In the genomic region with DNA sequence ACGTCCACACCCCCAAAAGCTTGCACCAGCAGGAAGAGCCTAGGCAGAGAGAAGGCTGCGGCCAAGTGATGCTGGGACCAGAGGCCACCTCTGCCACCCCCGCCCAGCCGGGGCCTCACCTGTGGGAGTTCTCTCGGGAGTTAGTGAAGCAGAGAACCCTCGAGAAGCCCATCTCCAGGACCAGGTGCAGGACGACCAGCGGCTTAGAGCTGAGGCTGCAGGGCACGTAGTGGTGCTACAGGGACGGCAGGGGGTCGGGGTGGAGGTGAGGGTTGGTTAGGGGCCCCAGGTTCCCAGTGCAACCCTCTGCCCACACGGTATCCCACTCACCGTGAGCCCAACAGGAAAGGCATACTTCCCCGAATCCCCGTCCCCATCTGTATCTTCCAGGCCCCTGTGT, we compare ENCODE assay signal across 1 cellular context.
TF ChIP-seq lines count a peak whose summit lies in the region.

No MANE protein-coding gene starts in this region.

TF ChIP-seq in IMR-90, 13 proteins besides CTCF, POLR2A, EP300 and RAD21 (continued from another document):
- TF ChIP-seq BHLHE40 (IDR thresholded peaks at IDR 0.05; ENCODE audit: low read depth, low read length): no peak
- TF ChIP-seq RCOR1 (IDR thresholded peaks at IDR 0.05; ENCODE audit: insufficient replicate concordance, low read length): no peak
- TF ChIP-seq CEBPB (IDR thresholded peaks at IDR 0.05; ENCODE audit: low read depth, low read length): no peak
